ENCODE assay signal across 28 cellular contexts in genomic region chr11:24714601-24715000, GRCh38.
"Had no signal": no experiment of that assay in that cellular context is flagged by ENCODE, and none has a peak within 500 bp of the region (broad histone marks: within the 10 kb centered on the region; RNA-seq: fewer than 3 reads in every experiment).

No MANE protein-coding gene starts in this region.

- DNase-seq: activated effector memory CD4-positive, alpha-beta T cell treated with anti-CD3 and anti-CD28 coated beads, Interleukin-2, amount 50 U/mL, for 16 hours; activated effector memory CD4-positive, alpha-beta T cell treated with Interleukin-2 at 50 U/mL for 16 hours; activated gamma-delta T cell; activated gamma-delta T cell treated with Interleukin-2 at 50 U/mL for 16 hours; activated naive CD4-positive, alpha-beta T cell; activated naive CD4-positive, alpha-beta T cell treated with anti-CD3 and anti-CD28 coated beads for 36 hours; activated naive CD4-positive, alpha-beta T cell treated with anti-CD3 and anti-CD28 coated beads, Interleukin-2, amount 10 ng/mL, durations not matched to agents 7 days and 5 days; activated naive CD4-positive, alpha-beta T cell treated with anti-CD3 and anti-CD28 coated beads, Interleukin-2, amount 50 U/mL, for 16 hours; activated naive CD4-positive, alpha-beta T cell treated with Interleukin-2 at 50 U/mL for 16 hours; activated naive CD8-positive, alpha-beta T cell treated with anti-CD3 and anti-CD28 coated beads for 36 hours; activated naive CD8-positive, alpha-beta T cell treated with anti-CD3 and anti-CD28 coated beads, Interleukin-2, amount 10 ng/mL, durations not matched to agents 7 days and 5 days; activated naive CD8-positive, alpha-beta T cell treated with anti-CD3 and anti-CD28 coated beads, Interleukin-2, amount 50 U/mL, for 24 hours; activated T-cell treated with anti-CD3 and anti-CD28 coated beads, Interleukin-2, amount 50 U/mL, for 24 hours; activated T-cell treated with anti-CD3 and anti-CD28 coated beads, Interleukin-2, amount 50 U/mL, for 4 hours; activated T-cell treated with anti-CD3 and anti-CD28 coated beads, Interleukin-2, amount 50 U/mL, for 48 hours; activated T-cell treated with anti-CD3 and anti-CD28 coated beads, Interleukin-2, amount 50 U/mL, for 72 hours; adrenal gland; amniotic stem cell; amygdala; anterior cingulate cortex; aorta; body of pancreas; brain microvascular endothelial cell; caudate nucleus; central memory CD4-positive, alpha-beta T cell; cerebellar nuclear complex had no signal

- ATAC-seq: activated naive CD4-positive, alpha-beta T cell treated with anti-CD3 and anti-CD28 coated beads, Interleukin-2, amount 50 U/mL, for 72 hours; activated naive CD8-positive, alpha-beta T cell treated with anti-CD3 and anti-CD28 coated beads, Interleukin-2, amount 50 U/mL, for 24 hours; activated T-cell treated with anti-CD3 and anti-CD28 coated beads, Interleukin-2, amount 50 U/mL, for 4 hours; activated T-cell treated with anti-CD3 and anti-CD28 coated beads, Interleukin-2, amount 50 U/mL, for 72 hours; activated T-helper 17 cell treated with anti-CD3 and anti-CD28 coated beads, Interleukin-2, amount 50 U/mL, for 72 hours; body of pancreas had no signal
